Comparison of ENCODE assay signal across 11 cellular contexts in the genomic region with DNA sequence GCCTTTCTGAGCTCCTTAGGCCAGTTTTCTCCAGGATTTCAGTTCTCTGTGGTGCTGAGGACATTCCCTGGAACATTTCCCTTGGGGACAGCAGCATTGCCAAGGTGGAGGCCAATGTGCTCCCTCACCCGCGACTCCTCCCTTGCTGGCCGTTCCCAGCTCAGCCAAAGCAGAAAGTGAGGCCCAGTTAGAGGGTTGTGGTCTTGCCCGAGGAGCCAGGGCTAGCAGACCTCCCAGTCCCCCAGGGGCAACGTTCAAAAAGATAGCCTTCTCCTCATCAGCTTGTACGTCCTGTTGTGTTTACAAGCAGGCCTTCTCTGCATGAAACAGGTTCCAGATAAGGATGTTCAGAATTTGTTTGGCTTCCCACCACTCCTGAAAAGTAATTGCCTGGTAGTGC.
DNase-seq lines count a peak whose midpoint lies in the region; ATAC-seq and TF ChIP-seq lines count a peak whose summit lies in the region.
"Had no signal": no experiment of that assay in that cellular context is flagged by ENCODE, and none has a peak within 500 bp of the region (broad histone marks: within the 10 kb centered on the region; RNA-seq: fewer than 3 reads in every experiment).

No MANE protein-coding gene starts in this region.

- intact Hi-C loops in prostate gland (cut with DNase I): loop anchor here (5.0 kb wide), 2 partner anchors 77 to 152 kb away; partner anchors contain the start of gene SSPN

- DNase-seq in NB4 (ENCODE audit: low read depth) (peak; percentile 90), endodermal cell (peak; percentile 79), prostate gland (ENCODE audit: low spot score) (no peak), middle frontal gyrus (ENCODE audit: extremely low spot score, low spot score) (no peak), NCI-H128 (lab: John Stamatoyannopoulos, UW; ENCODE audit: unreplicated experiment) (no peak), T1000 (lab: John Stamatoyannopoulos, UW) (no peak)
- DNase-seq: activated CD4-positive, alpha-beta T cell treated with anti-CD3 and anti-CD28 coated beads, Interleukin-2, amount 10 ng/mL, durations not matched to agents 24 days and 14 days had no signal

- H3K27me3 ChIP-seq in ACC112 (ENCODE audit: insufficient read depth, low read length): no peaks in the 10 kb centered on the region
- peaks cover 12% of the 10 kb centered on the region for H3K27me3 ChIP-seq in endodermal cell (ENCODE audit: control insufficient read depth, insufficient read depth, low read length, poor library complexity, severe bottlenecking)
- H3K27me3 ChIP-seq in prostate gland (replicated peaks; ENCODE audit: insufficient read depth): no peaks in the 10 kb centered on the region

- no peak overlapping the region for H3K9ac ChIP-seq in endodermal cell (ENCODE audit: extremely low read depth, low read length, poor library complexity, severe bottlenecking)

- H3K4me3 ChIP-seq in ACC112 (ENCODE audit: low read depth, low read length) (no peak overlapping the region), NB4 (ENCODE audit: low read depth, low read length) (no peak overlapping the region), endodermal cell (ENCODE audit: low read length) (no peak overlapping the region), prostate gland (no peak overlapping the region)
- H3K4me3 ChIP-seq: lung had no signal

- no peaks in the 10 kb centered on the region for H3K79me2 ChIP-seq in ACC112 (ENCODE audit: control insufficient read depth, insufficient read depth, low read length, unreplicated experiment)

- no peak for ATAC-seq in GM19324 (IDR thresholded peaks at IDR 0.05; ENCODE audit: low FRiP score, unreplicated experiment)

- peak overlapping the region; percentile 89 for H3K27ac Mint-ChIP-seq in endodermal cell
- H3K27ac Mint-ChIP-seq: activated naive CD4-positive, alpha-beta T cell treated with anti-CD3 and anti-CD28 coated beads, Interleukin-2, amount 50 U/mL, for 24 hours had no signal

- H3K36me3 Mint-ChIP-seq in endodermal cell (ENCODE audit: low read depth): no peaks in the 10 kb centered on the region
- H3K36me3 Mint-ChIP-seq: activated naive CD4-positive, alpha-beta T cell treated with anti-CD3 and anti-CD28 coated beads, Interleukin-2, amount 50 U/mL, for 24 hours had no signal

- H3K9me3 ChIP-seq in endodermal cell (ENCODE audit: control insufficient read depth, low read length) (no peaks in the 10 kb centered on the region), prostate gland (no peaks in the 10 kb centered on the region)

- WGBS in endodermal cell (ENCODE audit: insufficient coverage in 1 of 2, insufficient read length in 1 of 2), 2 experiments: 62 to 66% methylated on average over 3 to 5 of the region's 6 CpGs
- 51% methylated on average over 6 of the region's 6 CpGs for WGBS in prostate gland

- peaks cover 14% of the 10 kb centered on the region for H3K27me3 Mint-ChIP-seq in endodermal cell (ENCODE audit: insufficient read depth)

- H3K4me1 Mint-ChIP-seq in endodermal cell: peaks cover 61% of the 10 kb centered on the region
- H3K4me1 Mint-ChIP-seq: activated naive CD4-positive, alpha-beta T cell treated with anti-CD3 and anti-CD28 coated beads, Interleukin-2, amount 50 U/mL, for 24 hours had no signal

- no peak for TF ChIP-seq POLR2A in NB4 (IDR thresholded peaks at IDR 0.05; ENCODE audit: extremely low read depth, insufficient read length)
- TF ChIP-seq POLR2A in prostate gland (IDR thresholded peaks at IDR 0.05): no peak

- H3K36me3 ChIP-seq in ACC112 (ENCODE audit: insufficient read depth, low read length) (no peaks in the 10 kb centered on the region), endodermal cell (ENCODE audit: control insufficient read depth, insufficient read depth, low read length) (no peaks in the 10 kb centered on the region), prostate gland (no peaks in the 10 kb centered on the region)

- H3K27ac ChIP-seq in ACC112 (ENCODE audit: low read depth, low read length) (peak overlapping the region; percentile 97), endodermal cell (ENCODE audit: low read depth, low read length) (no peak overlapping the region), prostate gland (peak overlapping the region; percentile 74 to 80)

- peak overlapping the region; percentile 1 for H3K4me3 Mint-ChIP-seq in endodermal cell
- H3K4me3 Mint-ChIP-seq: activated CD4-positive, alpha-beta T cell treated with anti-CD3 and anti-CD28 coated beads, Interleukin-2, amount 10 ng/mL, durations not matched to agents 24 days and 14 days; activated naive CD4-positive, alpha-beta T cell treated with anti-CD3 and anti-CD28 coated beads, Interleukin-2, amount 50 U/mL, for 24 hours had no signal

- H3K9me3 Mint-ChIP-seq in endodermal cell: no peaks in the 10 kb centered on the region
- H3K9me3 Mint-ChIP-seq: activated naive CD4-positive, alpha-beta T cell treated with anti-CD3 and anti-CD28 coated beads, Interleukin-2, amount 50 U/mL, for 24 hours had no signal

- H3K4me1 ChIP-seq in ACC112 (ENCODE audit: control insufficient read depth, insufficient read depth, low read length, unreplicated experiment) (peaks cover 56% of the 10 kb centered on the region), endodermal cell (ENCODE audit: control insufficient read depth, insufficient read depth, low read length) (peaks cover 21% of the 10 kb centered on the region), prostate gland (replicated peaks) (peaks cover 5% of the 10 kb centered on the region)

- no peak overlapping the region for H2AFZ ChIP-seq in ACC112 (ENCODE audit: low read length, unreplicated experiment)

- TF ChIP-seq CTCF in NB4 (IDR thresholded peaks at IDR 0.05; ENCODE audit: low read depth, low read length): no peak
- no peak for TF ChIP-seq CTCF in endodermal cell (conservative IDR thresholded peaks at IDR 0.05)
- no peak for TF ChIP-seq CTCF in prostate gland (IDR thresholded peaks at IDR 0.05)

Comparison
In these comparisons a context has a peak if more than half of its experiments do, and no peak if none do; other contexts are left out.
1. DNase-seq: peak in NB4 (single experiment) and endodermal cell (single experiment); none in prostate gland (single experiment), middle frontal gyrus (single experiment), NCI-H128 (single experiment) and T1000 (single experiment).